4 cellular contexts compared by ENCODE assay signal in the genomic region with DNA sequence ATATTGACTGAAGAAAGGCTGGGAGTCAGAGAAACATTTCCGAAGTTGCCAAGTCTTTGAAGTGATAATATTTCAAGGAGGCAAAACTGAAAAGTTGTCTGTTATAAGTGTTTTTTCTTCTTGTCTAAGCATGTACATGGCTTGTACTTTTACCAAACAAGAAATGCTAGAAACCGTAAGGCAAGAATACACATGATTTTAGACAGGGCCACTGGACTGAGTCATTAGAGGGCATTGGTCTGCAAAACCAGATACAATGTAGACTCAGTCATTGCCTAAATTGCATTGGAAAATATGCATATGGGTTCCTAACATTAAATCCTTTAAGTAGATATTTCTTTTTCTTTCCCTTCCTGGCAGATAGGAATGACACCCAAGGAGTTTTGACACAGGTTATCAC.
"Had no signal": no experiment of that assay in that cellular context is flagged by ENCODE, and none has a peak within 500 bp of the region (broad histone marks: within the 10 kb centered on the region; RNA-seq: fewer than 3 reads in every experiment).

No MANE protein-coding gene starts in this region.

- H2AFZ ChIP-seq: GM23338 had no signal

- H3K4me3 ChIP-seq: GM23338 had no signal

- ATAC-seq: GM23338 had no signal

- DNase-seq: H9, HCEC 1CT, IMR-90 had no signal

- H3K4me2 ChIP-seq: GM23338 had no signal
